8 cellular contexts compared by ENCODE assay signal in the genomic region with DNA sequence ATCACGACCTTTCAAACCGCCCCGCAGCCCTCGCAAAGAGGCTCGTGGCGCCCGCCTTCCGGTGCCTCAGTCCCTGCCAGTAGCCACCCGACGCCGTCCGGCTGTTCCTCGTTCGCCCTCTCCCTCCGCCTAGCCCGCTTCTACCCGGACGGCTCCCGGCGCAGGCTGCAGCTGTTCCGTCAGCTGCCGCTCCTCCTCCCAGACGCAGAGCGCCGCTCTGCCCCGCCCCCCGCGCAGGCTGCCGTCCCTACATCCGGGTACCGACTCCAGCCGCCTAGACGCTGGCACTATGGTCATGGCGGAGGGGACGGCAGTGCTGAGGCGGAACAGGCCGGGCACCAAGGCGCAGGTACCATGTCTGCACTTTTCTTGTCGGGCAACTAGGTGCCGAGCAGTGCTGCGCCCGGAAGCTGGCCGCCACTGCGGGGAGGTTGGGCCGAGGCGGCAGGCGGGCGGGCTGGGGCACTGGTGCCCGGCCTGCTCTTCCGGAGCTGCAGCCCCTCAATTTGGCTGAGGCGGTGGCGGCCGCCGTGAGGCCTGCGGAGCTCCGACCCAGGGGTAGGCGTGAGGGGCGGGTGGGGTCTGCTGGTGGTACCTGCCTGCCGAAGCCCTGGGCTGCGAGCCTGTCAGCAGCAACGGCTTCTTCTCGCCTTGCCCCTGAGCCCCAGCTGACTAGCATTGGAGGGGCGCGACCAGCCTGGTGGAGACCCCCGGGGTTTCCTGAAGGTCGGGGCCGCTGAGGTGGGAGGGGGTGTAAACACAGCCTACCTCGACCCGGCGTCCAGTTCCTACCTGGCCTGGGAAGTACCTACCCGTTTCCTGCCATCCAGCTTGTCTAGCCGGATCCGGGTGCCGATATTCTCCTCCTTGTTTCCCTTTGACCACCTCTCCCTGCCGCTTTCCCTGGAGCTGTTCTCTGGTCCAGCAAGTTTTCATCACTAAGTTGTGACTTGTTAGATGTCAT. TPM values are rescaled to one million over a fixed set of nuclear protein-coding genes. Genes with fewer than 3 reads are reported as not detected.
DNase-seq lines count a peak whose midpoint lies in the region; ATAC-seq lines count a peak whose summit lies in the region.

Gene MOB4, plus strand, starts transcription at position 269 of the 964 bp plus-strand sequence. Its CDS starts 21 bp downstream, at position 290.

- H3K36me3 ChIP-seq in BLaER1 treated with 17β-estradiol and CSF1 and Interleukin-3, amounts not matched to agents 10 nM and 100 nM = peaks cover 11 to 44% (median 35%) of the 10 kb centered on the region in 11 experiments; a peak in 21 of 22 replicates

- peak within 1 kb of the TSS; percentile 75 to 97 (median 89) for H3K4me2 ChIP-seq in BLaER1 treated with 17β-estradiol and CSF1 and Interleukin-3, amounts not matched to agents 10 nM and 100 nM

- ATAC-seq in GM19351 (IDR thresholded peaks at IDR 0.05; ENCODE audit: unreplicated experiment) = peak; percentile 90
- peak; percentile 97 for ATAC-seq in HG03521 (IDR thresholded peaks at IDR 0.05; ENCODE audit: unreplicated experiment)
- peak; percentile 98 for ATAC-seq in left lobe of liver

- H4K20me1 ChIP-seq in BLaER1 treated with 17β-estradiol and CSF1 and Interleukin-3, amounts not matched to agents 10 nM and 100 nM = peaks cover 0 to 37% (median 26%) of the 10 kb centered on the region in 11 experiments; a peak in 15 of 22 replicates

- peaks cover 13 to 35% (median 31%) of the 10 kb centered on the region in 11 experiments for H3K9me3 ChIP-seq in BLaER1 treated with 17β-estradiol and CSF1 and Interleukin-3, amounts not matched to agents 10 nM and 100 nM (replicated peaks in 1 of 11)

- DNase-seq in NCI-H748 (lab: John Stamatoyannopoulos, UW; ENCODE audit: unreplicated experiment) (peak; percentile 98), dedifferentiated amniotic fluid mesenchymal stem cell (ENCODE audit: extremely low spot score) (peak; percentile 89), left lobe of liver (ENCODE audit: low spot score) (peak; percentile 96)
- DNase-seq in activated CD4-positive, alpha-beta T cell treated with anti-CD3 and anti-CD28 coated beads, Interleukin-2, amount 50 U/mL, for 1 hour = peak; percentile 92
- DNase-seq in stimulated activated CD4-positive, alpha-beta T cell treated with anti-CD3 and anti-CD28 coated beads, Interleukin-2, amount 100 ng/mL, for 4 hours (ENCODE audit: low read depth) = peak; percentile 82

- H3K4me3 ChIP-seq in BLaER1 treated with 17β-estradiol and CSF1 and Interleukin-3, amounts not matched to agents 10 nM and 100 nM = peak within 1 kb of the TSS; percentile 88 to 98 (median 91)

- no peaks in the 10 kb centered on the region for H3K27me3 ChIP-seq in BLaER1 treated with 17β-estradiol and CSF1 and Interleukin-3, amounts not matched to agents 10 nM and 100 nM

- peak within 1 kb of the TSS; percentile 91 to 98 (median 95) for H3K9ac ChIP-seq in BLaER1 treated with 17β-estradiol and CSF1 and Interleukin-3, amounts not matched to agents 10 nM and 100 nM

- H3K27ac ChIP-seq in BLaER1 treated with 17β-estradiol and CSF1 and Interleukin-3, amounts not matched to agents 10 nM and 100 nM = peak within 1 kb of the TSS; percentile 86 to 95 (median 89)

- H3K4me1 ChIP-seq in BLaER1 treated with 17β-estradiol and CSF1 and Interleukin-3, amounts not matched to agents 10 nM and 100 nM = peaks cover 14 to 29% (median 22%) of the 10 kb centered on the region in 10 experiments

RNA-seq across cellular contexts. Expression of gene MOB4, which starts in this region (rescaled TPM):
- 5.8 TPM for total RNA-seq in left lobe of liver

Comparison
In these comparisons a context has a peak if more than half of its experiments do, and no peak if none do; other contexts are left out.
1. Peak in every context shown above with its lines: DNase-seq, ATAC-seq, H3K4me3 ChIP-seq and H3K27ac ChIP-seq.